In genomic region chr16:86575095-86575685, GRCh38 we compare ENCODE assay signal across 15 cellular contexts. TPM values are rescaled to one million over a fixed set of nuclear protein-coding genes. Genes with fewer than 3 reads are reported as not detected.
DNase-seq lines count a peak whose midpoint lies in the region; ATAC-seq, FAIRE-seq and TF ChIP-seq lines count a peak whose summit lies in the region.
"Had no signal": no experiment of that assay in that cellular context is flagged by ENCODE, and none has a peak within 500 bp of the region (broad histone marks: within the 10 kb centered on the region; RNA-seq: fewer than 3 reads in every experiment).

No MANE protein-coding gene starts in this region.

- H3K9me3 ChIP-seq in kidney (ENCODE audit: control insufficient read depth in 1 of 2, low read length in 2 of 2) (no peaks in the 10 kb centered on the region), tibial nerve (no peaks in the 10 kb centered on the region)

- H3K27ac Mint-ChIP-seq in chondrocyte (ENCODE audit: unreplicated experiment), result peak overlapping the region; percentile 99
- H3K27ac Mint-ChIP-seq: activated CD4-positive, alpha-beta T cell treated with anti-CD3 and anti-CD28 coated beads for 36 hours had no signal

- DNase-seq in Right ventricle myocardium inferior (ENCODE audit: missing footprints) (no peak), left ventricle myocardium superior (no peak), chondrocyte (ENCODE audit: low spot score) (no peak), kidney (no peak), tibial nerve (ENCODE audit: low spot score in 2 of 2) (no peak), Ammon's horn (ENCODE audit: low spot score) (no peak), NCI-H2029 treated with DMSO at 0.1 percent for 48 hours (lab: John Stamatoyannopoulos, UW) (no peak)
- DNase-seq: activated naive CD4-positive, alpha-beta T cell treated with Interleukin-2 at 50 U/mL for 16 hours; effector CD8-positive, alpha-beta T cell; KG1; posterior cingulate gyrus; SHP77 had no signal

- FAIRE-seq in kidney (lab: Jason Lieb, UNC), result no peak
- FAIRE-seq: urothelium cell line had no signal

- peak; percentile 4 for ATAC-seq in Right ventricle myocardium inferior
- ATAC-seq in left ventricle myocardium superior, result no peak
- no peak for ATAC-seq in GM18520 (IDR thresholded peaks at IDR 0.05; ENCODE audit: unreplicated experiment)

- H3K4me1 ChIP-seq in kidney (ENCODE audit: control insufficient read depth in 1 of 2, insufficient read depth in 1 of 2, low read depth in 1 of 2, low read length in 2 of 2) (peaks cover 0 to 10% of the 10 kb centered on the region in 2 donors), tibial nerve (peaks cover 0 to 76% (median 20%) of the 10 kb centered on the region in 4 donors)

- H3K9me3 Mint-ChIP-seq in chondrocyte (ENCODE audit: low read depth), result no peaks in the 10 kb centered on the region

- no peak for TF ChIP-seq EP300 in tibial nerve (IDR thresholded peaks at IDR 0.05)

- H3K4me3 Mint-ChIP-seq in chondrocyte (ENCODE audit: unreplicated experiment), result peak overlapping the region; percentile 96

- WGBS in tibial nerve, 2 donors, result 56 to 60% methylated on average over 17 of the region's 17 CpGs

- no peak overlapping the region for H3K4me3 ChIP-seq in kidney (ENCODE audit: low read length in 2 of 2)
- H3K4me3 ChIP-seq in tibial nerve, result peak overlapping the region in 3 of 4 donors; percentile 39 to 52 (median 50)

- peaks cover 0 to 98% of the 10 kb centered on the region in 2 donors for H3K27me3 ChIP-seq in tibial nerve

- no peaks in the 10 kb centered on the region for H3K36me3 ChIP-seq in kidney (ENCODE audit: control insufficient read depth in 1 of 2, insufficient read depth in 2 of 2, low read length in 2 of 2)
- no peaks in the 10 kb centered on the region for H3K36me3 ChIP-seq in tibial nerve

- H3K27me3 Mint-ChIP-seq in chondrocyte (ENCODE audit: low read depth), result no peaks in the 10 kb centered on the region

- intact Hi-C loops in Right ventricle myocardium inferior (cut with DNase I), result loop anchor here (5.0 kb wide), 1 partner anchor 92 kb away; no protein-coding TSS in a partner anchor
- intact Hi-C loops in left ventricle myocardium superior (cut with micrococcal nuclease), result loop anchor here (10.0 kb wide), 1 partner anchor 180 kb away; no protein-coding TSS in a partner anchor
- intact Hi-C loops in kidney (cut with DNase I), result no loop called here

- H3K9ac ChIP-seq in kidney (ENCODE audit: low read length in 2 of 2), result peak overlapping the region in 1 of 2 donors; percentile 40

- H3K27ac ChIP-seq in kidney (ENCODE audit: low read depth in 2 of 2, low read length in 2 of 2) (peak overlapping the region; percentile 39 to 62), tibial nerve (peak overlapping the region in 3 of 4 donors; percentile 36 to 92 (median 86))

- TF ChIP-seq POLR2A in tibial nerve (IDR thresholded peaks at IDR 0.05), result no peak

- peaks cover 18% of the 10 kb centered on the region for H3K36me3 Mint-ChIP-seq in chondrocyte (ENCODE audit: low read depth)

- peaks cover 86% of the 10 kb centered on the region for H3K4me1 Mint-ChIP-seq in chondrocyte (ENCODE audit: low read depth)

- TF ChIP-seq CTCF in chondrocyte (IDR thresholded peaks at IDR 0.05), result no peak
- TF ChIP-seq CTCF in kidney (IDR thresholded peaks at IDR 0.05; ENCODE audit: borderline replicate concordance, extremely low read depth, insufficient read depth), result no peak
- TF ChIP-seq CTCF in tibial nerve (IDR thresholded peaks at IDR 0.05), result no peak

RNA-seq across cellular contexts. Expression of gene FOXL1, which starts 3.2 kb away (rescaled TPM):
- total RNA-seq in Right ventricle myocardium inferior (0.60 TPM), left ventricle myocardium superior (0.32 TPM), chondrocyte (7.7 to 10.1 TPM (median 8.1 TPM) in 3 replicates), kidney (2.0 TPM), tibial nerve (10 to 100 TPM in 1 of 4 donors, 1 to 10 TPM in 3; 6.9 to 10.5 (median 8.1) TPM)
- polyA plus RNA-seq in kidney (ENCODE audit: insufficient read depth, low read depth, low replicate concordance), result 0.52 TPM
- total RNA-seq: activated CD4-positive, alpha-beta T cell treated with anti-CD3 and anti-CD28 coated beads for 36 hours had no signal

RNA-seq across cellular contexts. Expression of gene FOXC2, which starts 8.6 kb away (rescaled TPM):
- total RNA-seq in Right ventricle myocardium inferior (1.4 TPM), left ventricle myocardium superior (1.9 TPM), chondrocyte (70.4 to 84.2 TPM (median 77.8 TPM) in 3 replicates), kidney (6.3 TPM), tibial nerve (10 to 100 TPM in 3 of 4 donors, 1 to 10 TPM in 1; 9.3 to 18.2 (median 14.1) TPM)
- 3.8 TPM for polyA plus RNA-seq in kidney (ENCODE audit: insufficient read depth, low read depth, low replicate concordance)
- total RNA-seq: activated CD4-positive, alpha-beta T cell treated with anti-CD3 and anti-CD28 coated beads for 36 hours had no signal

RNA-seq across cellular contexts. Expression of gene MTHFSD, which starts 20.2 kb away (rescaled TPM):
- 10.0 TPM for total RNA-seq in Right ventricle myocardium inferior
- 12.6 TPM for total RNA-seq in left ventricle myocardium superior
- total RNA-seq in chondrocyte, result 8.1 to 13.2 TPM (median 8.5 TPM) in 3 replicates
- total RNA-seq in kidney, result 26.2 TPM
- 11.3 TPM for polyA plus RNA-seq in kidney (ENCODE audit: insufficient read depth, low read depth, low replicate concordance)
- total RNA-seq in tibial nerve, result 10 to 100 TPM; 22.7 to 40.8 (median 25.4) TPM

Comparison
In these comparisons a context has a peak if more than half of its experiments do, and no peak if none do; other contexts are left out.
1. H3K4me3 ChIP-seq: peak in tibial nerve (3 of 4); none in kidney (0 of 2).